In genomic region chr4:84503495-84504437, GRCh38 we compare ENCODE assay signal across 9 cellular contexts. TPM values are rescaled to one million over a fixed set of nuclear protein-coding genes. Genes with fewer than 3 reads are reported as not detected.
A peak's percentile ranks its signal among the peaks of the same experiment; 100 is the strongest.
DNase-seq lines count a peak whose midpoint lies in the region; ATAC-seq and TF ChIP-seq lines count a peak whose summit lies in the region.
"Had no signal": no experiment of that assay in that cellular context is flagged by ENCODE, and none has a peak within 500 bp of the region (broad histone marks: within the 10 kb centered on the region; RNA-seq: fewer than 3 reads in every experiment).

No MANE protein-coding gene starts in this region.

- H3K18ac ChIP-seq in trophoblast cell (ENCODE audit: low read length), result no peak overlapping the region

- no peak overlapping the region for H2BK120ac ChIP-seq in trophoblast cell (ENCODE audit: insufficient read depth, low read length, poor library complexity)

- H3K9ac ChIP-seq in trophoblast cell (ENCODE audit: low read length), result no peak overlapping the region

- no peaks in the 10 kb centered on the region for H3K79me2 ChIP-seq in trophoblast cell (ENCODE audit: control insufficient read depth, insufficient read depth, low read length, poor library complexity)

- peak; percentile 88 for ATAC-seq in GM18505 (IDR thresholded peaks at IDR 0.05; ENCODE audit: unreplicated experiment)
- ATAC-seq in HG02870 (IDR thresholded peaks at IDR 0.05; ENCODE audit: unreplicated experiment), result peak; percentile 92
- peak; percentile 72 for ATAC-seq in T-helper 17 cell

- peaks cover 83% of the 10 kb centered on the region for H3K27me3 Mint-ChIP-seq in T-helper 17 cell

- DNase-seq in BE2C (peak; percentile 59), NCI-H1417 treated with DMSO at 0.1 percent for 48 hours (lab: John Stamatoyannopoulos, UW) (peak; percentile 30), T-helper 17 cell (no peak), fibroblast of pulmonary artery (ENCODE audit: low read depth) (peak; percentile 79), trophoblast cell (peak; percentile 55 to 83)
- no peak for DNase-seq in central memory CD4-positive, alpha-beta T cell

- H2BK12ac ChIP-seq in trophoblast cell (ENCODE audit: low read length), result no peak overlapping the region

- H3K36me3 ChIP-seq in BE2C (no peaks in the 10 kb centered on the region), trophoblast cell (ENCODE audit: control insufficient read depth in 1 of 2, insufficient read depth in 2 of 2, low read length in 2 of 2) (no peaks in the 10 kb centered on the region)

- H3K4me3 ChIP-seq in BE2C (ENCODE audit: low read depth, low read length), result no peak overlapping the region
- no peak overlapping the region for H3K4me3 ChIP-seq in fibroblast of pulmonary artery (replicated peaks; ENCODE audit: low read depth, low read length)
- H3K4me3 ChIP-seq in trophoblast cell (ENCODE audit: low read depth, low read length), result no peak overlapping the region

- H3K79me1 ChIP-seq in trophoblast cell (ENCODE audit: low read length), result no peaks in the 10 kb centered on the region

- TF ChIP-seq CTCF in BE2C (IDR thresholded peaks at IDR 0.05; ENCODE audit: low read depth, low read length), result peak; percentile 90
- TF ChIP-seq CTCF in fibroblast of pulmonary artery (IDR thresholded peaks at IDR 0.05; ENCODE audit: low read length, missing control alignments), result peak; percentile 83

- peaks cover 5% of the 10 kb centered on the region for H3K4me1 Mint-ChIP-seq in T-helper 17 cell

- H4K8ac ChIP-seq in trophoblast cell (ENCODE audit: low read depth, low read length), result no peak overlapping the region

- H3K14ac ChIP-seq in trophoblast cell (ENCODE audit: low read length), result no peak overlapping the region

- H3K23ac ChIP-seq in trophoblast cell (ENCODE audit: low read length), result no peak overlapping the region

- H3K4me2 ChIP-seq in trophoblast cell (ENCODE audit: low read length), result no peak overlapping the region

- H3K27me3 ChIP-seq in BE2C (no peaks in the 10 kb centered on the region), trophoblast cell (ENCODE audit: insufficient read depth, low read length) (peaks cover 44% of the 10 kb centered on the region)

- H3K4me1 ChIP-seq in BE2C (peaks cover 4% of the 10 kb centered on the region; the same call in 1 of the 2 replicates), trophoblast cell (ENCODE audit: control insufficient read depth in 1 of 2, insufficient read depth in 2 of 2, low read length in 2 of 2) (peaks cover 8% of the 10 kb centered on the region in 2 experiments)

- H3K4ac ChIP-seq in trophoblast cell (ENCODE audit: low read depth, low read length), result no peak overlapping the region

- peaks cover 11% of the 10 kb centered on the region for H3K36me3 Mint-ChIP-seq in T-helper 17 cell (ENCODE audit: low read depth)

- no peak overlapping the region for H3K4me3 Mint-ChIP-seq in T-helper 17 cell

- H3K27ac Mint-ChIP-seq in T-helper 17 cell, result peak overlapping the region; percentile 53

- H4K91ac ChIP-seq in trophoblast cell (ENCODE audit: low read depth, low read length), result no peak overlapping the region

- H3K9me3 ChIP-seq in BE2C, result no peaks in the 10 kb centered on the region
- H3K9me3 ChIP-seq in T-helper 17 cell (ENCODE audit: control insufficient read depth, low read length, poor library complexity, severe bottlenecking), result peaks cover 5% of the 10 kb centered on the region
- H3K9me3 ChIP-seq in trophoblast cell (ENCODE audit: insufficient read depth, low read depth, low read length), result peaks cover under 1% of the 10 kb centered on the region

- no peak overlapping the region for H2AK5ac ChIP-seq in trophoblast cell (ENCODE audit: low read length)

- H2AFZ ChIP-seq in trophoblast cell (ENCODE audit: insufficient read depth, low read length, poor library complexity), result no peak overlapping the region

- TF ChIP-seq POLR2A in GM18505 (IDR thresholded peaks at IDR 0.05; ENCODE audit: borderline replicate concordance, extremely low read depth, insufficient read depth, insufficient read length), result no peak

- no peak overlapping the region for H3K27ac ChIP-seq in trophoblast cell (ENCODE audit: low read depth, low read length)

- WGBS in trophoblast cell (ENCODE audit: extremely low coverage, insufficient coverage, insufficient read length), result no CpG with 5 or more reads among the region's 19 CpGs

- no peak overlapping the region for H4K12ac ChIP-seq in trophoblast cell (ENCODE audit: low read depth, low read length)

- H2BK5ac ChIP-seq in trophoblast cell (ENCODE audit: low read depth, low read length, poor library complexity), result no peak overlapping the region

RNA-seq across cellular contexts. Expression of gene NKX6-1, which starts 4.7 kb away (rescaled TPM):
- polyA plus RNA-seq in BE2C (2012; ENCODE audit: insufficient read depth, insufficient read length, low read depth), result 30.4 TPM
- under 1 TPM in 1 of 2 donors, not detected in 1; 0.12 TPM for total RNA-seq in T-helper 17 cell
- polyA plus RNA-seq in trophoblast cell (2013), result 0.04 TPM in 2 replicates
- total RNA-seq: skeletal muscle tissue had no signal

Comparison
In these comparisons a context has a peak if more than half of its experiments do, and no peak if none do; other contexts are left out.
1. DNase-seq: peak in BE2C (single experiment), NCI-H1417 treated with DMSO at 0.1 percent for 48 hours (single experiment), fibroblast of pulmonary artery (single experiment) and trophoblast cell (2 of 2); none in T-helper 17 cell (0 of 3) and central memory CD4-positive, alpha-beta T cell (single experiment).
2. Peak in every context shown above with its lines, with median percentiles within 50 percentile points of each other: ATAC-seq.